Comparison of ENCODE assay signal across 19 cellular contexts in the genomic region with DNA sequence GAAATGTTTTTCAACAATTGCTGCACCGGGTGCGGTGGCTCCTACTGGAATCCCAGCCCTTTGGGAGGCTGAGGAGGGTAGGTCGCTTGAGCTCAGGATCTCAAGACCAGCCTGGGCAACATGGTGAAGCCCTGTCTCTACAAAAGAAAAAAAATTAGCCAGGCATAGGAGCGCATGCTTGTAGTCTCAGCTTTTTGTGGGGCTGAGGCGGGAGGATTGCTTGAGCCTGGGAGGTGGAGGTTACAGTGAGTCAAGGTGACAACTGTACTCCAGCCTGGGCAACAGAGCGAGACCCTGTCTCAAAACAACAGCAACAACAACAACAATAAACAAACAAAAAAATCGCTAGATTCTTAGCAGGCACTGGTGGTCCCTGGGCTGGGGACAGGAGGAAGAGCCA. TPM values are rescaled to one million over a fixed set of nuclear protein-coding genes. Genes with fewer than 3 reads are reported as not detected.
DNase-seq lines count a peak whose midpoint lies in the region; ATAC-seq and TF ChIP-seq lines count a peak whose summit lies in the region.
"Had no signal": no experiment of that assay in that cellular context is flagged by ENCODE, and none has a peak within 500 bp of the region (broad histone marks: within the 10 kb centered on the region; RNA-seq: fewer than 3 reads in every experiment).

No MANE protein-coding gene starts in this region.

- TF ChIP-seq EP300 in stomach (IDR thresholded peaks at IDR 0.05), result no peak

- no peaks in the 10 kb centered on the region for H3K27me3 Mint-ChIP-seq in natural killer cell treated with Interleukin-12 subunit alpha and Interleukin-12 subunit beta and Interleukin-15 and Interleukin-18, amount 100 ng/mL, for 72 hours
- peaks cover 12% of the 10 kb centered on the region for H3K27me3 Mint-ChIP-seq in progenitor cell of endocrine pancreas

- H3K27me3 ChIP-seq in stomach, result peaks cover 0 to 40% (median 5%) of the 10 kb centered on the region in 3 donors
- H3K27me3 ChIP-seq: MG63, Peyer's patch had no signal

- H3K9me3 Mint-ChIP-seq in activated naive CD4-positive, alpha-beta T cell treated with anti-CD3 and anti-CD28 coated beads, Interleukin-2, amount 50 U/mL, for 72 hours, result no peaks in the 10 kb centered on the region
- H3K9me3 Mint-ChIP-seq in natural killer cell treated with Interleukin-12 subunit alpha and Interleukin-12 subunit beta and Interleukin-15 and Interleukin-18, amount 100 ng/mL, for 72 hours, result no peaks in the 10 kb centered on the region
- no peaks in the 10 kb centered on the region for H3K9me3 Mint-ChIP-seq in progenitor cell of endocrine pancreas (ENCODE audit: low read depth)

- H3K4me1 ChIP-seq in stomach, result no peaks in the 10 kb centered on the region

- peak; percentile 2 for ATAC-seq in HG02678 (IDR thresholded peaks at IDR 0.05; ENCODE audit: unreplicated experiment)
- no peak for ATAC-seq in activated naive CD4-positive, alpha-beta T cell treated with anti-CD3 and anti-CD28 coated beads, Interleukin-2, amount 50 U/mL, for 72 hours
- no peak for ATAC-seq in natural killer cell treated with Interleukin-12 subunit alpha and Interleukin-12 subunit beta and Interleukin-15 and Interleukin-18, amount 100 ng/mL, for 72 hours
- ATAC-seq in GM19397 (IDR thresholded peaks at IDR 0.05; ENCODE audit: unreplicated experiment), result no peak

- no peaks in the 10 kb centered on the region for H3K36me3 ChIP-seq in stomach
- H3K36me3 ChIP-seq: MG63, Peyer's patch, thoracic aorta had no signal

- no peak for TF ChIP-seq POLR2A in stomach (IDR thresholded peaks at IDR 0.05)

- peak; percentile 54 for DNase-seq in activated CD8-positive, alpha-beta memory T cell treated with anti-CD3 and anti-CD28 coated beads for 24 hours
- DNase-seq in activated CD8-positive, alpha-beta memory T cell treated with anti-CD3 and anti-CD28 coated beads, Interleukin-2, amount 50 U/mL, for 4 hours, result no peak
- DNase-seq in activated naive CD4-positive, alpha-beta T cell treated with anti-CD3 and anti-CD28 coated beads, Interleukin-2, amount 50 U/mL, for 72 hours (ENCODE audit: low spot score in 2 of 2), result peak in 1 of 2 donors; percentile 47
- peak; percentile 37 for DNase-seq in natural killer cell treated with Interleukin-12 subunit alpha and Interleukin-12 subunit beta and Interleukin-15 and Interleukin-18, amount 100 ng/mL, for 72 hours (ENCODE audit: low spot score)
- DNase-seq in progenitor cell of endocrine pancreas (ENCODE audit: low spot score, unreplicated experiment) (no peak), stomach (no peak)
- DNase-seq: activated gamma-delta T cell treated with Interleukin-2 at 50 U/mL for 16 hours; effector CD4-positive, alpha-beta T cell; GOT3; hypothalamus; MG63; NCI-H2081; NCI-H526 treated with DMSO at 0.1 percent for 48 hours; stimulated activated CD4-positive, alpha-beta T cell treated with anti-CD3 and anti-CD28 coated beads, Interleukin-15, amount 100 ng/mL, for 24 hours had no signal

- peaks cover 31 to 77% of the 10 kb centered on the region in 2 donors for H3K36me3 Mint-ChIP-seq in activated naive CD4-positive, alpha-beta T cell treated with anti-CD3 and anti-CD28 coated beads, Interleukin-2, amount 50 U/mL, for 72 hours
- H3K36me3 Mint-ChIP-seq in natural killer cell treated with Interleukin-12 subunit alpha and Interleukin-12 subunit beta and Interleukin-15 and Interleukin-18, amount 100 ng/mL, for 72 hours, result peaks cover 10% of the 10 kb centered on the region
- H3K36me3 Mint-ChIP-seq in progenitor cell of endocrine pancreas (ENCODE audit: insufficient read depth), result no peaks in the 10 kb centered on the region

- intact Hi-C loops in stomach (cut with DNase I; ENCODE audit: low total_unique reads), result no loop called here

- TF ChIP-seq CTCF in progenitor cell of endocrine pancreas (IDR thresholded peaks at IDR 0.05; ENCODE audit: unreplicated experiment) (no peak), stomach (IDR thresholded peaks at IDR 0.05) (no peak)

- WGBS in stomach, 5 donors, result 78 to 88% (median 85%) methylated on average over 7 of the region's 7 CpGs

- H3K4me3 ChIP-seq in stomach, result no peak overlapping the region
- H3K4me3 ChIP-seq: MG63, Peyer's patch, thoracic aorta had no signal

- no peak overlapping the region for H3K27ac ChIP-seq in stomach
- H3K27ac ChIP-seq: Peyer's patch, thoracic aorta had no signal

- peak overlapping the region; percentile 47 for H3K4me3 Mint-ChIP-seq in natural killer cell treated with Interleukin-12 subunit alpha and Interleukin-12 subunit beta and Interleukin-15 and Interleukin-18, amount 100 ng/mL, for 72 hours
- H3K4me3 Mint-ChIP-seq in progenitor cell of endocrine pancreas (ENCODE audit: low read depth), result no peak overlapping the region

- peak overlapping the region; percentile 39 to 93 for H3K27ac Mint-ChIP-seq in activated naive CD4-positive, alpha-beta T cell treated with anti-CD3 and anti-CD28 coated beads, Interleukin-2, amount 50 U/mL, for 72 hours
- peak overlapping the region; percentile 49 to 95 for H3K27ac Mint-ChIP-seq in natural killer cell treated with Interleukin-12 subunit alpha and Interleukin-12 subunit beta and Interleukin-15 and Interleukin-18, amount 100 ng/mL, for 72 hours
- no peak overlapping the region for H3K27ac Mint-ChIP-seq in progenitor cell of endocrine pancreas

- no peaks in the 10 kb centered on the region for H3K9me3 ChIP-seq in stomach
- H3K9me3 ChIP-seq: Peyer's patch, thoracic aorta had no signal

- H3K4me1 Mint-ChIP-seq in natural killer cell treated with Interleukin-12 subunit alpha and Interleukin-12 subunit beta and Interleukin-15 and Interleukin-18, amount 100 ng/mL, for 72 hours (ENCODE audit: low read depth in 2 of 2), result peaks cover 53 to 56% of the 10 kb centered on the region in 2 donors
- H3K4me1 Mint-ChIP-seq in progenitor cell of endocrine pancreas (ENCODE audit: low read depth), result no peaks in the 10 kb centered on the region

RNA-seq across cellular contexts. Expression of gene IL21R, which starts 28.5 kb away (rescaled TPM):
- 100 to 1,000 TPM; 103 to 106 TPM for total RNA-seq in activated naive CD4-positive, alpha-beta T cell treated with anti-CD3 and anti-CD28 coated beads, Interleukin-2, amount 50 U/mL, for 72 hours
- total RNA-seq in natural killer cell treated with Interleukin-12 subunit alpha and Interleukin-12 subunit beta and Interleukin-15 and Interleukin-18, amount 100 ng/mL, for 72 hours, result 10 to 100 TPM; 58.3 to 64.4 TPM
- total RNA-seq in progenitor cell of endocrine pancreas, result not detected in 2 replicates
- under 1 TPM in 2 of 5 donors, not detected in 3; 0.14 to 0.73 TPM for total RNA-seq in stomach
- polyA plus RNA-seq in stomach, result under 1 TPM in 2 of 3 donors, not detected in 1; 0.33 to 0.44 TPM
- total RNA-seq: bronchial epithelial cell had no signal

Comparison
In these comparisons a context has a peak if more than half of its experiments do, and no peak if none do; other contexts are left out.
1. DNase-seq: peak in activated CD8-positive, alpha-beta memory T cell treated with anti-CD3 and anti-CD28 coated beads for 24 hours (single experiment) and natural killer cell treated with Interleukin-12 subunit alpha and Interleukin-12 subunit beta and Interleukin-15 and Interleukin-18, amount 100 ng/mL, for 72 hours (single experiment); none in activated CD8-positive, alpha-beta memory T cell treated with anti-CD3 and anti-CD28 coated beads, Interleukin-2, amount 50 U/mL, for 4 hours (single experiment), progenitor cell of endocrine pancreas (single experiment) and stomach (single experiment).
2. RNA of gene IL21R, which starts 28.5 kb away (total RNA-seq): 103 to 106 TPM in activated naive CD4-positive, alpha-beta T cell treated with anti-CD3 and anti-CD28 coated beads, Interleukin-2, amount 50 U/mL, for 72 hours and 58.3 to 64.4 TPM in natural killer cell treated with Interleukin-12 subunit alpha and Interleukin-12 subunit beta and Interleukin-15 and Interleukin-18, amount 100 ng/mL, for 72 hours; not detected in progenitor cell of endocrine pancreas and 0.14 to 0.73 TPM in stomach; every median in the first group is over 10 times any median in the second.